ENCODE assay signal across 1 cellular context in genomic region chr10:21535494-21535818, GRCh38.
A peak's percentile ranks its signal among the peaks of the same experiment; 100 is the strongest.
TF ChIP-seq lines count a peak whose summit lies in the region.

No MANE protein-coding gene starts in this region.

TF ChIP-seq in HepG2, 621 proteins besides CTCF, POLR2A, EP300 and RAD21:
- TF ChIP-seq CENPBD1 (CRISPR knock-in tag; IDR thresholded peaks at IDR 0.05; ENCODE audit: borderline replicate concordance, low read depth), result 0 out of 2 replicates have a peak, but pooled peaks have one; percentile 57
- no peak for TF ChIP-seq ZNF547 (CRISPR knock-in tag; IDR thresholded peaks at IDR 0.05)
- TF ChIP-seq DMAP1 (CRISPR knock-in tag; IDR thresholded peaks at IDR 0.05), result 0 out of 2 replicates have a peak, but pooled peaks have one; percentile 41
- peak; percentile 9; the same call in 1 of the 2 replicates for TF ChIP-seq SMAD3 (CRISPR knock-in tag; IDR thresholded peaks at IDR 0.05)
- TF ChIP-seq ARID4A (CRISPR knock-in tag; IDR thresholded peaks at IDR 0.05; ENCODE audit: borderline replicate concordance), result 0 out of 2 replicates have a peak, but pooled peaks have one; percentile 16
- TF ChIP-seq ASH2L (IDR thresholded peaks at IDR 0.05; ENCODE audit: insufficient read length, low read depth, low read length), result peak; percentile 44
- peak; percentile 2 for TF ChIP-seq HNRNPLL (IDR thresholded peaks at IDR 0.05; ENCODE audit: low read depth, low read length, poor library complexity, severe bottlenecking)
- no peak for TF ChIP-seq HNF1A (IDR thresholded peaks at IDR 0.05; ENCODE audit: low read depth)
- 0 out of 2 replicates have a peak, but pooled peaks have one; percentile 24 for TF ChIP-seq HNF1A (CRISPR knock-in tag; IDR thresholded peaks at IDR 0.05; ENCODE audit: borderline replicate concordance)
- TF ChIP-seq TARDBP (CRISPR knock-in tag; IDR thresholded peaks at IDR 0.05), result 0 out of 2 replicates have a peak, but pooled peaks have one; percentile 33
- TF ChIP-seq ARID2 (CRISPR knock-in tag; IDR thresholded peaks at IDR 0.05; ENCODE audit: borderline replicate concordance), result peak; percentile 81
- TF ChIP-seq ZNF34 (CRISPR knock-in tag; IDR thresholded peaks at IDR 0.05; ENCODE audit: borderline replicate concordance), result 0 out of 2 replicates have a peak, but pooled peaks have one; percentile 14
- TF ChIP-seq ZMYM4 (CRISPR knock-in tag; IDR thresholded peaks at IDR 0.05), result 0 out of 2 replicates have a peak, but pooled peaks have one; percentile 40
- 0 out of 2 replicates have a peak, but pooled peaks have one; percentile 10 for TF ChIP-seq ZNF446 (CRISPR knock-in tag; IDR thresholded peaks at IDR 0.05)
- no peak for TF ChIP-seq ZNF768 (CRISPR knock-in tag; IDR thresholded peaks at IDR 0.05)
- TF ChIP-seq ZNF709 (CRISPR knock-in tag; IDR thresholded peaks at IDR 0.05), result peak; percentile 20; the same call in 1 of the 2 replicates
- 0 out of 2 replicates have a peak, but pooled peaks have one; percentile 22 for TF ChIP-seq ZNF556 (CRISPR knock-in tag; IDR thresholded peaks at IDR 0.05; ENCODE audit: borderline replicate concordance)
- 0 out of 2 replicates have a peak, but pooled peaks have one; percentile 14 for TF ChIP-seq TOPORS (CRISPR knock-in tag; IDR thresholded peaks at IDR 0.05)
- TF ChIP-seq HMGXB4 (CRISPR knock-in tag; IDR thresholded peaks at IDR 0.05; ENCODE audit: borderline replicate concordance in 1 of 2, low read depth in 1 of 2), result peak in 1 of 2 experiments; percentile 3; a peak in 1 of 4 replicates
- TF ChIP-seq ZNF468 (CRISPR knock-in tag; IDR thresholded peaks at IDR 0.05), result no peak
- no peak for TF ChIP-seq LCORL (IDR thresholded peaks at IDR 0.05)
- TF ChIP-seq LCORL (CRISPR knock-in tag; IDR thresholded peaks at IDR 0.05), result peak; percentile 42; the same call in 1 of the 2 replicates
- no peak for TF ChIP-seq PAF1 (CRISPR knock-in tag; IDR thresholded peaks at IDR 0.05)
- TF ChIP-seq SMYD3 (CRISPR knock-in tag; IDR thresholded peaks at IDR 0.05), result 0 out of 2 replicates have a peak, but pooled peaks have one; percentile 27
- peak; percentile 47; the same call in 1 of the 2 replicates for TF ChIP-seq IRX3 (CRISPR knock-in tag; IDR thresholded peaks at IDR 0.05; ENCODE audit: borderline replicate concordance, low read depth)
- TF ChIP-seq ZNF629 (CRISPR knock-in tag; conservative IDR thresholded peaks at IDR 0.05), result no peak
- TF ChIP-seq ZNF614 (CRISPR knock-in tag; IDR thresholded peaks at IDR 0.05; ENCODE audit: borderline replicate concordance), result no peak
